In the genomic region with DNA sequence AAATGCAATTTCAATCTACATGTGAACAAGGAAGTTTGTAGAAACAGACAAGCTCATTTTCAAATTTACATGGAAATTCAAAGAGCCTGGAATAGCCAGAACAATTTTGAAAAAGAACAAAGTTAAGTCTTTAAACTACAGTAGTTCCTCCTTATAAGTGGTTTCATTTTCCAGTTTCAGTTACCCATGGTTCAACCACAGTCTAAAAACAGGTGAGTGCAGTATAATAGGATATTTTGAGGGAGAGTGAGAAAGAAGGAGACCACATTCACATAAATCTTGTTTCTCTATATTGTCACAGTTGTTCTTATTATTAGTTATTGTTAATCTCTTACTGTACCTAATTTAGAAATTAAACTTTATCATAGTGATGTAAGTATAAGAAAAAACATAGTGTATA, we compare ENCODE assay signal across 34 cellular contexts. TPM values are rescaled to one million over a fixed set of nuclear protein-coding genes. Genes with fewer than 3 reads are reported as not detected.
"Had no signal": no experiment of that assay in that cellular context is flagged by ENCODE, and none has a peak within 500 bp of the region (broad histone marks: within the 10 kb centered on the region; RNA-seq: fewer than 3 reads in every experiment).

No MANE protein-coding gene starts in this region.

- H3K4me2 ChIP-seq: SK-N-SH had no signal

- H3K4me3 ChIP-seq: Peyer's patch, SJSA1 had no signal

- DNase-seq: Karpas-422, NCI-H1048, NCI-H1092 treated with DMSO at 0.1 percent for 48 hours, NCI-H1105 treated with DMSO at 0.1 percent for 48 hours, NCI-H1417, NCI-H1436, NCI-H146, NCI-H1694, NCI-H187, NCI-H1930, NCI-H2029 treated with DMSO at 0.1 percent for 48 hours, NCI-H2081 treated with DMSO at 0.1 percent for 48 hours, NCI-H2107, NCI-H2171, NCI-H226, NCI-H446 treated with DMSO at 0.1 percent for 48 hours, NCI-H510A, NCI-H524, NCI-H526, NCI-H69, NCI-H748 treated with DMSO at 0.1 percent for 48 hours, NCI-H82, PC-3, Peyer's patch, Right ventricle myocardium superior, RPMI8226, SHP77 treated with DMSO at 0.1 percent for 48 hours, SK-N-SH, SW 1271, T-helper 1 cell had no signal

- H3K27ac ChIP-seq: Peyer's patch, SJSA1 had no signal

- H3K9ac ChIP-seq: SK-N-SH had no signal

- ATAC-seq: PC-3 had no signal

- H3K9me3 ChIP-seq: SJSA1 had no signal

- H3K36me3 ChIP-seq: Peyer's patch, SJSA1 had no signal

- H3K4me1 ChIP-seq: SJSA1 had no signal

- H3K9me2 ChIP-seq: SK-N-SH had no signal

- H3K27me3 ChIP-seq: Peyer's patch had no signal

RNA-seq across cellular contexts. Expression of a gene that starts 45.8 kb away (rescaled TPM):
- total RNA-seq: LHCN-M2, MCF 10A, OCI-LY7, PC-3, Peyer's patch, Right ventricle myocardium superior, SJSA1 had no signal
- polyA plus RNA-seq: SK-N-SH had no signal
